ENCODE assay signal across 15 cellular contexts in the genomic region with DNA sequence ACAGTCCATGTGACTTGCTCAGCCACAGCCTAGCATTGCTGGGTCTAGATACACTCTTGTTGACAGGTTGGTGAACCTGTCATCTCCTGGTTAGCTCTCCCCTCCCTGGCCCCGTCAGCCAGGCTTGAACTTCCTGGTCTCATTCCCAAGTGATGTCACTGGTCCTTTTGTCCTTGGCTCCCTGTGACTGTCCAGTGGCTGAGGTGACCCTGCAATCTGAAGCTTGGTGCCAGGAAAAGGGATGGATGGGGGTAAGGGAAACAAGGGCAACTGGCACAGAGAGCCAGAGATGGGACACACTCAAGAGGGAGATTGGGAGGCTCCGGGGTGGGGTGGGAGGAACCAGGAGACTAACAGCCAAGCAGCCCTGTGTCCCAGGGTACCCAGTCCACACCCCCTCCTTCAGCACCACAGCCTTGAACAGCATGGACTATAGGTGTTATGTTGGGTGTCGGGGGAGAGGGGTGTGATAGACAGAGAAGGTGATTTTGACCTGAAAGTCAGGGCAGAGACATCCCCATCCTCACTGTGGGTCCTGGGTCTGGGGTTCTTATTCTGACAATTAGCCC.
"Had no signal": no experiment of that assay in that cellular context is flagged by ENCODE, and none has a peak within 500 bp of the region (broad histone marks: within the 10 kb centered on the region; RNA-seq: fewer than 3 reads in every experiment).

No MANE protein-coding gene starts in this region.

- H3K27me3 Mint-ChIP-seq: activated CD4-positive, alpha-beta T cell treated with anti-CD3 and anti-CD28 coated beads, Interleukin-2, amount 10 ng/mL, durations not matched to agents 24 days and 14 days; activated naive CD8-positive, alpha-beta T cell treated with anti-CD3 and anti-CD28 coated beads, Interleukin-2, amount 10 ng/mL, durations not matched to agents 7 days and 5 days had no signal

- H3K9me3 ChIP-seq: gastroesophageal sphincter, left ventricle myocardium inferior, transverse colon had no signal

- ATAC-seq: activated T-cell treated with anti-CD3 and anti-CD28 coated beads, Interleukin-2, amount 50 U/mL, for 4 hours; gastroesophageal sphincter; naive thymus-derived CD8-positive, alpha-beta T cell; stimulated activated memory B cell treated with anti-CD40 and anti-IgM and Interleukin-4, amounts not matched to agents 10 μg/mL and 1 μg/mL and 100 μg/mL, for 72 hours; T-helper 17 cell had no signal

- DNase-seq: activated CD4-positive, alpha-beta T cell treated with anti-CD3 and anti-CD28 coated beads, Interleukin-2, amount 10 ng/mL, durations not matched to agents 24 days and 14 days; activated gamma-delta T cell treated with Interleukin-2 at 50 U/mL for 16 hours; activated naive CD8-positive, alpha-beta T cell treated with anti-CD3 and anti-CD28 coated beads, Interleukin-2, amount 10 ng/mL, durations not matched to agents 7 days and 5 days; activated T-cell treated with anti-CD3 and anti-CD28 coated beads, Interleukin-2, amount 50 U/mL, for 4 hours; left ventricle myocardium inferior; naive thymus-derived CD8-positive, alpha-beta T cell; retina; stimulated activated CD4-positive, alpha-beta T cell treated with anti-CD3 and anti-CD28 coated beads, Interleukin-2, amount 100 ng/mL, for 48 hours; T-helper 17 cell; transverse colon had no signal

- H3K27ac ChIP-seq: dorsolateral prefrontal cortex, gastroesophageal sphincter, left ventricle myocardium inferior, transverse colon had no signal

- H3K4me1 Mint-ChIP-seq: activated CD4-positive, alpha-beta T cell treated with anti-CD3 and anti-CD28 coated beads, Interleukin-2, amount 10 ng/mL, durations not matched to agents 24 days and 14 days; activated naive CD8-positive, alpha-beta T cell treated with anti-CD3 and anti-CD28 coated beads, Interleukin-2, amount 10 ng/mL, durations not matched to agents 7 days and 5 days; naive thymus-derived CD8-positive, alpha-beta T cell had no signal

- FAIRE-seq: endometrium had no signal

- H3K36me3 Mint-ChIP-seq: activated naive CD8-positive, alpha-beta T cell treated with anti-CD3 and anti-CD28 coated beads, Interleukin-2, amount 10 ng/mL, durations not matched to agents 7 days and 5 days; naive thymus-derived CD8-positive, alpha-beta T cell; stimulated activated memory B cell treated with anti-CD40 and anti-IgM and Interleukin-4, amounts not matched to agents 10 μg/mL and 1 μg/mL and 100 μg/mL, for 72 hours; WTC11 had no signal

- H3K4me3 Mint-ChIP-seq: activated CD4-positive, alpha-beta T cell treated with anti-CD3 and anti-CD28 coated beads, Interleukin-2, amount 10 ng/mL, durations not matched to agents 24 days and 14 days; activated naive CD8-positive, alpha-beta T cell treated with anti-CD3 and anti-CD28 coated beads, Interleukin-2, amount 10 ng/mL, durations not matched to agents 7 days and 5 days; activated T-cell treated with anti-CD3 and anti-CD28 coated beads, Interleukin-2, amount 50 U/mL, for 4 hours; naive thymus-derived CD8-positive, alpha-beta T cell; stimulated activated memory B cell treated with anti-CD40 and anti-IgM and Interleukin-4, amounts not matched to agents 10 μg/mL and 1 μg/mL and 100 μg/mL, for 72 hours; T-helper 17 cell; WTC11 had no signal

- H3K9me3 Mint-ChIP-seq: activated CD4-positive, alpha-beta T cell treated with anti-CD3 and anti-CD28 coated beads, Interleukin-2, amount 10 ng/mL, durations not matched to agents 24 days and 14 days; activated naive CD8-positive, alpha-beta T cell treated with anti-CD3 and anti-CD28 coated beads, Interleukin-2, amount 10 ng/mL, durations not matched to agents 7 days and 5 days; activated T-cell treated with anti-CD3 and anti-CD28 coated beads, Interleukin-2, amount 50 U/mL, for 4 hours; naive thymus-derived CD8-positive, alpha-beta T cell; stimulated activated memory B cell treated with anti-CD40 and anti-IgM and Interleukin-4, amounts not matched to agents 10 μg/mL and 1 μg/mL and 100 μg/mL, for 72 hours; WTC11 had no signal

- H3K4me3 ChIP-seq: dorsolateral prefrontal cortex, gastroesophageal sphincter, left ventricle myocardium inferior, transverse colon had no signal

- H3K27ac Mint-ChIP-seq: activated CD4-positive, alpha-beta T cell treated with anti-CD3 and anti-CD28 coated beads, Interleukin-2, amount 10 ng/mL, durations not matched to agents 24 days and 14 days; activated naive CD8-positive, alpha-beta T cell treated with anti-CD3 and anti-CD28 coated beads, Interleukin-2, amount 10 ng/mL, durations not matched to agents 7 days and 5 days; naive thymus-derived CD8-positive, alpha-beta T cell; stimulated activated memory B cell treated with anti-CD40 and anti-IgM and Interleukin-4, amounts not matched to agents 10 μg/mL and 1 μg/mL and 100 μg/mL, for 72 hours; T-helper 17 cell; WTC11 had no signal

- H3K27me3 ChIP-seq: dorsolateral prefrontal cortex, gastroesophageal sphincter, transverse colon had no signal

- H3K36me3 ChIP-seq: gastroesophageal sphincter, left ventricle myocardium inferior, transverse colon had no signal
